Comparison of ENCODE assay signal across 1 cellular context in genomic region chr21:15729346-15729673, GRCh38.
TF ChIP-seq lines count a peak whose summit lies in the region.

No MANE protein-coding gene starts in this region.

TF ChIP-seq in K562, 482 proteins besides CTCF, POLR2A, EP300 and RAD21 (continued from another document and continues in another):
- TF ChIP-seq HMBOX1 (IDR thresholded peaks at IDR 0.05) (no peak), MCM2 (IDR thresholded peaks at IDR 0.05; ENCODE audit: low read depth) (no peak), ZNF583 (CRISPR knock-in tag; IDR thresholded peaks at IDR 0.05) (0 out of 2 replicates have a peak, but pooled peaks have one; percentile 22), ZFP91 (CRISPR knock-in tag; IDR thresholded peaks at IDR 0.05) (no peak), WHSC1 (IDR thresholded peaks at IDR 0.05; ENCODE audit: low read length) (no peak), TRIM25 (IDR thresholded peaks at IDR 0.05; ENCODE audit: borderline replicate concordance) (no peak), ZBTB40 (IDR thresholded peaks at IDR 0.05) (0 out of 2 replicates have a peak, but pooled peaks have one; percentile 31), ZBTB40 (CRISPR knock-in tag; IDR thresholded peaks at IDR 0.05) (no peak), E4F1 (CRISPR knock-in tag; IDR thresholded peaks at IDR 0.05; ENCODE audit: borderline replicate concordance) (no peak), CC2D1A (IDR thresholded peaks at IDR 0.05) (no peak), KLF13 (tag; IDR thresholded peaks at IDR 0.05; ENCODE audit: borderline replicate concordance, low read depth) (peak; percentile 30; the same call in 1 of the 2 replicates), ZBTB7A (IDR thresholded peaks at IDR 0.05; ENCODE audit: borderline replicate concordance, control insufficient read depth, low read depth, low read length) (no peak), MYBL2 (IDR thresholded peaks at IDR 0.05; ENCODE audit: low read depth) (no peak), MYBL2 (CRISPR knock-in tag; IDR thresholded peaks at IDR 0.05; ENCODE audit: borderline replicate concordance) (no peak), PRDM10 (IDR thresholded peaks at IDR 0.05; ENCODE audit: partially characterized antibody) (no peak), MYC (IDR thresholded peaks at IDR 0.05; ENCODE audit: low read depth, low read length) (no peak), MYC (CRISPR knock-in tag; IDR thresholded peaks at IDR 0.05; ENCODE audit: borderline replicate concordance, low read depth) (no peak), THRB (CRISPR knock-in tag; conservative IDR thresholded peaks at IDR 0.05) (no peak), RNF2 (IDR thresholded peaks at IDR 0.05) (no peak), ZNF146 (CRISPR knock-in tag; IDR thresholded peaks at IDR 0.05; ENCODE audit: unreplicated experiment) (no peak), TFAM (CRISPR knock-in tag; conservative IDR thresholded peaks at IDR 0.05) (no peak), CCNT2 (IDR thresholded peaks at IDR 0.05; ENCODE audit: borderline replicate concordance, extremely low read depth, insufficient read length, low read depth, low read length) (no peak), EP400 (IDR thresholded peaks at IDR 0.05) (peak; percentile 28; the same call in 1 of the 2 replicates), JUN (IDR thresholded peaks at IDR 0.05; ENCODE audit: borderline replicate concordance, low read depth, low read length) (no peak), JUN (CRISPR knock-in tag; IDR thresholded peaks at IDR 0.05; ENCODE audit: borderline replicate concordance) (no peak), RB1 (IDR thresholded peaks at IDR 0.05; ENCODE audit: low read depth) (peak; percentile 36; the same call in 1 of the 2 replicates), MXD1 (CRISPR knock-in tag; IDR thresholded peaks at IDR 0.05; ENCODE audit: borderline replicate concordance, poor library complexity, severe bottlenecking) (no peak), GTF2F1 (IDR thresholded peaks at IDR 0.05; ENCODE audit: low read depth, low read length) (no peak), GTF2A2 (tag; IDR thresholded peaks at IDR 0.05) (no peak), ZBTB5 (IDR thresholded peaks at IDR 0.05) (no peak), KAT7 (CRISPR knock-in tag; IDR thresholded peaks at IDR 0.05; ENCODE audit: borderline replicate concordance) (no peak)
